ENCODE assay signal across 28 cellular contexts in genomic region chr5:95084757-95085156, GRCh38.
"Had no signal": no experiment of that assay in that cellular context is flagged by ENCODE, and none has a peak within 500 bp of the region (broad histone marks: within the 10 kb centered on the region; RNA-seq: fewer than 3 reads in every experiment).

No MANE protein-coding gene starts in this region.

- H3K36me3 ChIP-seq: ascending aorta, heart left ventricle, pancreas, spleen, tibial nerve, WERI-Rb-1 had no signal

- H3K27me3 Mint-ChIP-seq: activated naive CD4-positive, alpha-beta T cell treated with anti-CD3 and anti-CD28 coated beads, Interleukin-2, amount 10 ng/mL, durations not matched to agents 7 days and 5 days; brain; effector memory CD8-positive, alpha-beta T cell; naive B cell had no signal

- ATAC-seq: effector memory CD8-positive, alpha-beta T cell; heart left ventricle; pancreas; right cardiac atrium had no signal

- H3K27me3 ChIP-seq: ascending aorta, dorsolateral prefrontal cortex, heart left ventricle, pancreas, spleen, tibial nerve had no signal

- H3K4me3 Mint-ChIP-seq: activated CD4-positive, alpha-beta memory T cell treated with anti-CD3 and anti-CD28 coated beads for 36 hours; activated CD4-positive, alpha-beta T cell treated with anti-CD3 and anti-CD28 coated beads, Interleukin-2, amount 10 ng/mL, durations not matched to agents 24 days and 14 days; activated naive CD4-positive, alpha-beta T cell treated with anti-CD3 and anti-CD28 coated beads, Interleukin-2, amount 10 ng/mL, durations not matched to agents 7 days and 5 days; activated naive CD8-positive, alpha-beta T cell treated with anti-CD3 and anti-CD28 coated beads, Interleukin-2, amount 10 ng/mL, durations not matched to agents 7 days and 5 days; brain; effector memory CD8-positive, alpha-beta T cell; immature natural killer cell; mesothelial cell of epicardium; naive B cell had no signal

- DNase-seq: activated CD4-positive, alpha-beta memory T cell treated with anti-CD3 and anti-CD28 coated beads for 36 hours; activated CD4-positive, alpha-beta T cell treated with anti-CD3 and anti-CD28 coated beads, Interleukin-2, amount 10 ng/mL, durations not matched to agents 24 days and 14 days; activated CD4-positive, CD25-positive, alpha-beta regulatory T cell treated with anti-CD3 and anti-CD28 coated beads, Interleukin-2, amount 50 U/mL, for 72 hours; activated CD8-positive, alpha-beta memory T cell treated with anti-CD3 and anti-CD28 coated beads, Interleukin-2, amount 50 U/mL, for 4 hours; activated gamma-delta T cell; activated naive CD4-positive, alpha-beta T cell treated with anti-CD3 and anti-CD28 coated beads, Interleukin-2, amount 10 ng/mL, durations not matched to agents 7 days and 5 days; activated naive CD8-positive, alpha-beta T cell treated with anti-CD3 and anti-CD28 coated beads, Interleukin-2, amount 10 ng/mL, durations not matched to agents 7 days and 5 days; activated T-cell treated with anti-CD3 and anti-CD28 coated beads, Interleukin-2, amount 50 U/mL, for 1 hour; dorsolateral prefrontal cortex; effector memory CD8-positive, alpha-beta T cell; foreskin fibroblast; heart left ventricle; hypothalamus; immature natural killer cell; naive B cell; nucleus accumbens; pancreas; right cardiac atrium; spleen; stimulated activated naive CD4-positive, alpha-beta T cell treated with Interleukin-2 at 50 U/mL for 16 hours; T-helper 9 cell; WERI-Rb-1 had no signal

- H3K9me3 ChIP-seq: ascending aorta, heart left ventricle, pancreas, spleen, tibial nerve had no signal

- H3K4me3 ChIP-seq: ascending aorta, coronary artery, dorsolateral prefrontal cortex, heart left ventricle, pancreas, spleen, tibial nerve had no signal

- H3K27ac ChIP-seq: ascending aorta, coronary artery, dorsolateral prefrontal cortex, heart left ventricle, pancreas, spleen, tibial nerve, WERI-Rb-1 had no signal

- H3K27ac Mint-ChIP-seq: activated CD4-positive, alpha-beta memory T cell treated with anti-CD3 and anti-CD28 coated beads for 36 hours; activated CD4-positive, alpha-beta T cell treated with anti-CD3 and anti-CD28 coated beads, Interleukin-2, amount 10 ng/mL, durations not matched to agents 24 days and 14 days; activated naive CD4-positive, alpha-beta T cell treated with anti-CD3 and anti-CD28 coated beads, Interleukin-2, amount 10 ng/mL, durations not matched to agents 7 days and 5 days; activated naive CD8-positive, alpha-beta T cell treated with anti-CD3 and anti-CD28 coated beads, Interleukin-2, amount 10 ng/mL, durations not matched to agents 7 days and 5 days; brain; effector memory CD8-positive, alpha-beta T cell; immature natural killer cell; mesothelial cell of epicardium; naive B cell had no signal

- H3K4me1 ChIP-seq: ascending aorta, pancreas had no signal

- H3K36me3 Mint-ChIP-seq: activated CD4-positive, alpha-beta memory T cell treated with anti-CD3 and anti-CD28 coated beads for 36 hours; activated naive CD4-positive, alpha-beta T cell treated with anti-CD3 and anti-CD28 coated beads, Interleukin-2, amount 10 ng/mL, durations not matched to agents 7 days and 5 days; activated naive CD8-positive, alpha-beta T cell treated with anti-CD3 and anti-CD28 coated beads, Interleukin-2, amount 10 ng/mL, durations not matched to agents 7 days and 5 days; brain; immature natural killer cell; mesothelial cell of epicardium; naive B cell had no signal

- H3K9me3 Mint-ChIP-seq: activated CD4-positive, alpha-beta memory T cell treated with anti-CD3 and anti-CD28 coated beads for 36 hours; activated CD4-positive, alpha-beta T cell treated with anti-CD3 and anti-CD28 coated beads, Interleukin-2, amount 10 ng/mL, durations not matched to agents 24 days and 14 days; activated naive CD4-positive, alpha-beta T cell treated with anti-CD3 and anti-CD28 coated beads, Interleukin-2, amount 10 ng/mL, durations not matched to agents 7 days and 5 days; activated naive CD8-positive, alpha-beta T cell treated with anti-CD3 and anti-CD28 coated beads, Interleukin-2, amount 10 ng/mL, durations not matched to agents 7 days and 5 days; brain; effector memory CD8-positive, alpha-beta T cell; immature natural killer cell; mesothelial cell of epicardium; naive B cell had no signal

- FAIRE-seq: pancreas, TTC549 had no signal
